Comparison of ENCODE assay signal across 20 cellular contexts in genomic region chr2:15993666-15994065, GRCh38. TPM values are rescaled to one million over a fixed set of nuclear protein-coding genes. Genes with fewer than 3 reads are reported as not detected.
"Had no signal": no experiment of that assay in that cellular context is flagged by ENCODE, and none has a peak within 500 bp of the region (broad histone marks: within the 10 kb centered on the region; RNA-seq: fewer than 3 reads in every experiment).

No MANE protein-coding gene starts in this region.

- H3K9ac ChIP-seq: SK-N-SH had no signal

- H3K4me2 ChIP-seq: SK-N-SH had no signal

- FAIRE-seq: RCC 7860 had no signal

- DNase-seq: IMR-90, Karpas-422, KG1, MM.1S, NCI-H1092 treated with DMSO at 0.1 percent for 48 hours, NCI-H1436, NCI-H1930, NCI-H2081, NCI-H226, NCI-H446, NCI-H510A, NCI-H774, Right ventricle myocardium superior, RPMI8226, SIG-M5, SK-N-SH, SW 1271 had no signal

- H3K9me3 ChIP-seq: SK-N-SH had no signal

RNA-seq across cellular contexts. Expression of gene MYCN, which starts 53.3 kb away (rescaled TPM):
- total RNA-seq: HT-29, IMR-90, M059J had no signal
- polyA plus RNA-seq: IMR-90 had no signal
